Comparison of ENCODE assay signal across 11 cellular contexts in genomic region chr17:55177159-55177913, GRCh38.
DNase-seq lines count a peak whose midpoint lies in the region; ATAC-seq and TF ChIP-seq lines count a peak whose summit lies in the region.
"Had no signal": no experiment of that assay in that cellular context is flagged by ENCODE, and none has a peak within 500 bp of the region (broad histone marks: within the 10 kb centered on the region; RNA-seq: fewer than 3 reads in every experiment).

No MANE protein-coding gene starts in this region.

- H3K9me3 Mint-ChIP-seq in nephron, result peaks cover 15% of the 10 kb centered on the region

- H3K36me3 Mint-ChIP-seq in nephron (ENCODE audit: low read depth), result peaks cover 28% of the 10 kb centered on the region

- peak overlapping the region in 2 of 3 experiments; percentile 26 to 46 for H3K27ac Mint-ChIP-seq in nephron
- H3K27ac Mint-ChIP-seq: stimulated activated naive B cell treated with anti-CD40 and anti-IgM and Interleukin-4, amounts not matched to agents 10 μg/mL and 1 μg/mL and 100 μg/mL, for 72 hours had no signal

- ATAC-seq in GM21381 (IDR thresholded peaks at IDR 0.05; ENCODE audit: unreplicated experiment), result no peak
- ATAC-seq in GM19397 (IDR thresholded peaks at IDR 0.05; ENCODE audit: unreplicated experiment), result no peak
- ATAC-seq: stimulated activated naive B cell treated with anti-CD40 and anti-IgM and Interleukin-4, amounts not matched to agents 10 μg/mL and 1 μg/mL and 100 μg/mL, for 72 hours had no signal

- H3K4me1 Mint-ChIP-seq in nephron, result peaks cover 29% of the 10 kb centered on the region

- TF ChIP-seq CTCF in nephron (IDR thresholded peaks at IDR 0.05; ENCODE audit: unreplicated experiment in 3 of 3), result no peak

- peak; percentile 37 for DNase-seq in GM04503 (ENCODE audit: low read depth)
- peak; percentile 31 for DNase-seq in HuH-7 (ENCODE audit: low spot score)
- peak; percentile 67 for DNase-seq in cerebellar cortex (ENCODE audit: low spot score)
- no peak for DNase-seq in SIG-M5 (lab: John Stamatoyannopoulos, UW)
- DNase-seq: activated CD4-positive, alpha-beta T cell treated with anti-CD3 and anti-CD28 coated beads, Interleukin-2, amount 50 U/mL, for 4 hours; activated naive CD4-positive, alpha-beta T cell treated with anti-CD3 and anti-CD28 coated beads, Interleukin-2, amount 50 U/mL, for 16 hours; NCI-H2107; stimulated activated naive B cell treated with anti-CD40 and anti-IgM and Interleukin-4, amounts not matched to agents 10 μg/mL and 1 μg/mL and 100 μg/mL, for 72 hours had no signal

- no peaks in the 10 kb centered on the region for H3K27me3 Mint-ChIP-seq in nephron (ENCODE audit: low read depth)
- H3K27me3 Mint-ChIP-seq: stimulated activated naive B cell treated with anti-CD40 and anti-IgM and Interleukin-4, amounts not matched to agents 10 μg/mL and 1 μg/mL and 100 μg/mL, for 72 hours had no signal

- no peak overlapping the region for H3K4me3 Mint-ChIP-seq in nephron
- H3K4me3 Mint-ChIP-seq: stimulated activated naive B cell treated with anti-CD40 and anti-IgM and Interleukin-4, amounts not matched to agents 10 μg/mL and 1 μg/mL and 100 μg/mL, for 72 hours had no signal
